ENCODE assay signal across 29 cellular contexts in genomic region chr4:145125396-145125795, GRCh38. TPM values are rescaled to one million over a fixed set of nuclear protein-coding genes. Genes with fewer than 3 reads are reported as not detected.
DNase-seq lines count a peak whose midpoint lies in the region; ATAC-seq and TF ChIP-seq lines count a peak whose summit lies in the region.
"Had no signal": no experiment of that assay in that cellular context is flagged by ENCODE, and none has a peak within 500 bp of the region (broad histone marks: within the 10 kb centered on the region; RNA-seq: fewer than 3 reads in every experiment).

No MANE protein-coding gene starts in this region.

- no peaks in the 10 kb centered on the region for H3K27me3 Mint-ChIP-seq in activated CD4-positive, alpha-beta T cell treated with anti-CD3 and anti-CD28 coated beads, Interleukin-2, amount 10 ng/mL, durations not matched to agents 7 days and 5 days
- H3K27me3 Mint-ChIP-seq in CD8-positive, alpha-beta T cell (ENCODE audit: low read depth) = no peaks in the 10 kb centered on the region
- H3K27me3 Mint-ChIP-seq in activated T-helper 1 cell treated with anti-CD3 and anti-CD28 coated beads, Interleukin-12 subunit alpha, Interleukin-12 subunit beta, Interleukin-2, Interleukin-4 antibody, amounts not matched to agents 30 ng/mL and 10 ng/mL and 1 ng/mL, durations not matched to agents 14 hours and 24 hours and 36 hours (ENCODE audit: insufficient read depth) = no peaks in the 10 kb centered on the region
- H3K27me3 Mint-ChIP-seq in immature natural killer cell (ENCODE audit: low read depth in 3 of 3) = peaks cover 0 to 3% (median 0%) of the 10 kb centered on the region in 3 donors
- H3K27me3 Mint-ChIP-seq: dendritic cell treated with granulocyte-macrophage colony-stimulating factor and Interleukin-4, amounts not matched to agents 40 ng/mL and 50 ng/mL, for 4 days had no signal

- H3K4me3 Mint-ChIP-seq in activated CD4-positive, alpha-beta T cell treated with anti-CD3 and anti-CD28 coated beads, Interleukin-2, amount 10 ng/mL, durations not matched to agents 7 days and 5 days = no peak overlapping the region
- no peak overlapping the region for H3K4me3 Mint-ChIP-seq in CD8-positive, alpha-beta T cell
- peak overlapping the region; percentile 49 for H3K4me3 Mint-ChIP-seq in activated T-helper 1 cell treated with anti-CD3 and anti-CD28 coated beads, Interleukin-12 subunit alpha, Interleukin-12 subunit beta, Interleukin-2, Interleukin-4 antibody, amounts not matched to agents 30 ng/mL and 10 ng/mL and 1 ng/mL, durations not matched to agents 14 hours and 24 hours and 36 hours
- H3K4me3 Mint-ChIP-seq in immature natural killer cell = peak overlapping the region in 2 of 5 donors; percentile 67 to 78
- H3K4me3 Mint-ChIP-seq: dendritic cell treated with granulocyte-macrophage colony-stimulating factor and Interleukin-4, amounts not matched to agents 40 ng/mL and 50 ng/mL, for 4 days had no signal

- no peaks in the 10 kb centered on the region for H3K27me3 ChIP-seq in CD8-positive, alpha-beta T cell (ENCODE audit: insufficient read depth, low read length)
- H3K27me3 ChIP-seq: adrenal gland, esophagus muscularis mucosa, stomach, thyroid gland, uterus had no signal

- peak overlapping the region; percentile 95 for H3K27ac Mint-ChIP-seq in activated CD4-positive, alpha-beta T cell treated with anti-CD3 and anti-CD28 coated beads, Interleukin-2, amount 10 ng/mL, durations not matched to agents 7 days and 5 days
- no peak overlapping the region for H3K27ac Mint-ChIP-seq in CD8-positive, alpha-beta T cell
- H3K27ac Mint-ChIP-seq in activated T-helper 1 cell treated with anti-CD3 and anti-CD28 coated beads, Interleukin-12 subunit alpha, Interleukin-12 subunit beta, Interleukin-2, Interleukin-4 antibody, amounts not matched to agents 30 ng/mL and 10 ng/mL and 1 ng/mL, durations not matched to agents 14 hours and 24 hours and 36 hours = peak overlapping the region; percentile 91
- H3K27ac Mint-ChIP-seq in immature natural killer cell = peak overlapping the region; percentile 60 to 96 (median 94)
- H3K27ac Mint-ChIP-seq: dendritic cell treated with granulocyte-macrophage colony-stimulating factor and Interleukin-4, amounts not matched to agents 40 ng/mL and 50 ng/mL, for 4 days had no signal

- H3K36me3 Mint-ChIP-seq in activated CD4-positive, alpha-beta T cell treated with anti-CD3 and anti-CD28 coated beads, Interleukin-2, amount 10 ng/mL, durations not matched to agents 7 days and 5 days (ENCODE audit: low read depth) = peaks cover 69% of the 10 kb centered on the region
- H3K36me3 Mint-ChIP-seq in CD8-positive, alpha-beta T cell = peaks cover 76% of the 10 kb centered on the region
- H3K36me3 Mint-ChIP-seq in activated T-helper 1 cell treated with anti-CD3 and anti-CD28 coated beads, Interleukin-12 subunit alpha, Interleukin-12 subunit beta, Interleukin-2, Interleukin-4 antibody, amounts not matched to agents 30 ng/mL and 10 ng/mL and 1 ng/mL, durations not matched to agents 14 hours and 24 hours and 36 hours (ENCODE audit: low read depth) = peaks cover 56% of the 10 kb centered on the region
- H3K36me3 Mint-ChIP-seq in immature natural killer cell = peaks cover 3 to 26% (median 18%) of the 10 kb centered on the region in 3 donors

- no peaks in the 10 kb centered on the region for H3K9me3 ChIP-seq in CD8-positive, alpha-beta T cell (ENCODE audit: low read length)
- H3K9me3 ChIP-seq: A549, adrenal gland, esophagus muscularis mucosa, left ventricle myocardium inferior, stomach, thyroid gland, uterus had no signal

- H3K4me1 Mint-ChIP-seq in activated CD4-positive, alpha-beta T cell treated with anti-CD3 and anti-CD28 coated beads, Interleukin-2, amount 10 ng/mL, durations not matched to agents 7 days and 5 days = peaks cover 47% of the 10 kb centered on the region
- H3K4me1 Mint-ChIP-seq in CD8-positive, alpha-beta T cell (ENCODE audit: low read depth) = peaks cover 6% of the 10 kb centered on the region
- peaks cover 45% of the 10 kb centered on the region for H3K4me1 Mint-ChIP-seq in activated T-helper 1 cell treated with anti-CD3 and anti-CD28 coated beads, Interleukin-12 subunit alpha, Interleukin-12 subunit beta, Interleukin-2, Interleukin-4 antibody, amounts not matched to agents 30 ng/mL and 10 ng/mL and 1 ng/mL, durations not matched to agents 14 hours and 24 hours and 36 hours (ENCODE audit: low read depth)
- H3K4me1 Mint-ChIP-seq in immature natural killer cell = peaks cover 15 to 22% of the 10 kb centered on the region in 2 donors

- POLR2A ChIA-PET in activated CD4-positive, alpha-beta T cell treated with anti-CD3 and anti-CD28 coated beads, Interleukin-2, amount 10 ng/mL, durations not matched to agents 7 days and 5 days (lab: Charles Lee) = interaction anchor here (0.7 kb wide), 1 partner anchor 53 kb away, joined by 3 read pairs; no protein-coding TSS in a partner anchor
- POLR2A ChIA-PET in CD8-positive, alpha-beta T cell (lab: Charles Lee) = interaction anchor here (1.1 to 1.3 kb wide), 3 partner anchors 27 to 53 kb away, joined by 3 to 5 read pairs (median 4); partner anchors contain the start of genes ABCE1 and ANAPC10

- no peak for DNase-seq in activated CD4-positive, alpha-beta T cell treated with anti-CD3 and anti-CD28 coated beads, Interleukin-2, amount 10 ng/mL, durations not matched to agents 7 days and 5 days
- no peak for DNase-seq in activated CD4-positive, alpha-beta T cell treated with anti-CD3 and anti-CD28 coated beads, Interleukin-2, amount 50 U/mL, for 48 hours
- DNase-seq in CD8-positive, alpha-beta T cell = no peak
- DNase-seq in activated T-helper 1 cell treated with anti-CD3 and anti-CD28 coated beads, Interleukin-12 subunit alpha, Interleukin-12 subunit beta, Interleukin-2, Interleukin-4 antibody, amounts not matched to agents 30 ng/mL and 10 ng/mL and 1 ng/mL, durations not matched to agents 14 hours and 24 hours and 36 hours (ENCODE audit: low spot score) = no peak
- no peak for DNase-seq in immature natural killer cell
- no peak for DNase-seq in stimulated activated CD4-positive, alpha-beta T cell treated with anti-CD3 and anti-CD28 coated beads, Interleukin-4, amount 100 ng/mL, for 4 hours
- DNase-seq in 8988T = no peak
- DNase-seq: adrenal gland; AML-193; central memory CD4-positive, alpha-beta T cell; DMS153; foreskin fibroblast; islet precursor cell; left ventricle myocardium inferior; mesendoderm; NCI-H1092; NCI-H1694 treated with DMSO at 0.1 percent for 48 hours; NCI-H2171 treated with DMSO at 0.1 percent for 48 hours; NCI-H510A; OCI-M1; stomach; thyroid gland; uterus had no signal

- peak overlapping the region; percentile 14 for H3K27ac ChIP-seq in CD8-positive, alpha-beta T cell (ENCODE audit: low read depth, low read length)
- H3K27ac ChIP-seq: A549, adrenal gland, esophagus muscularis mucosa, left ventricle myocardium inferior, parathyroid adenoma, stomach, thyroid gland, uterus had no signal

- no peak for TF ChIP-seq CTCF in CD8-positive, alpha-beta T cell (IDR thresholded peaks at IDR 0.05)

- peaks cover 2% of the 10 kb centered on the region for H3K9me3 Mint-ChIP-seq in activated CD4-positive, alpha-beta T cell treated with anti-CD3 and anti-CD28 coated beads, Interleukin-2, amount 10 ng/mL, durations not matched to agents 7 days and 5 days
- H3K9me3 Mint-ChIP-seq in CD8-positive, alpha-beta T cell = no peaks in the 10 kb centered on the region
- no peaks in the 10 kb centered on the region for H3K9me3 Mint-ChIP-seq in activated T-helper 1 cell treated with anti-CD3 and anti-CD28 coated beads, Interleukin-12 subunit alpha, Interleukin-12 subunit beta, Interleukin-2, Interleukin-4 antibody, amounts not matched to agents 30 ng/mL and 10 ng/mL and 1 ng/mL, durations not matched to agents 14 hours and 24 hours and 36 hours
- H3K9me3 Mint-ChIP-seq in immature natural killer cell = no peaks in the 10 kb centered on the region
- H3K9me3 Mint-ChIP-seq: dendritic cell treated with granulocyte-macrophage colony-stimulating factor and Interleukin-4, amounts not matched to agents 40 ng/mL and 50 ng/mL, for 4 days had no signal

- no peaks in the 10 kb centered on the region for H3K4me1 ChIP-seq in CD8-positive, alpha-beta T cell (ENCODE audit: insufficient read depth, low read length)
- H3K4me1 ChIP-seq: A549, adrenal gland, esophagus muscularis mucosa, left ventricle myocardium inferior, parathyroid adenoma, thyroid gland, uterus had no signal

- ATAC-seq in CD8-positive, alpha-beta T cell = no peak
- ATAC-seq in HG02884 (IDR thresholded peaks at IDR 0.05; ENCODE audit: unreplicated experiment) = no peak
- ATAC-seq: A549 had no signal

- H3K4me3 ChIP-seq in CD8-positive, alpha-beta T cell (ENCODE audit: low read depth, low read length) = no peak overlapping the region
- H3K4me3 ChIP-seq: A549, adrenal gland, esophagus muscularis mucosa, left ventricle myocardium inferior, skin epidermis, stomach, thyroid gland, uterus had no signal

- CTCF ChIA-PET in activated CD4-positive, alpha-beta T cell treated with anti-CD3 and anti-CD28 coated beads, Interleukin-2, amount 10 ng/mL, durations not matched to agents 7 days and 5 days (lab: Charles Lee) = interaction anchor here (0.8 to 1.3 kb wide), 3 partner anchors 51 to 73 kb away, joined by 3 read pairs; no protein-coding TSS in a partner anchor
- CTCF ChIA-PET in CD8-positive, alpha-beta T cell (lab: Charles Lee) = no interaction called here

- intact Hi-C loops in CD8-positive, alpha-beta T cell (cut with DNase I, micrococcal nuclease) = loop anchor here in 1 of 2 experiments (2.0 kb wide), 1 partner anchor 17 kb away; no protein-coding TSS in a partner anchor
- intact Hi-C loops in activated T-helper 1 cell treated with anti-CD3 and anti-CD28 coated beads, Interleukin-12 subunit alpha, Interleukin-12 subunit beta, Interleukin-2, Interleukin-4 antibody, amounts not matched to agents 30 ng/mL and 10 ng/mL and 1 ng/mL, durations not matched to agents 14 hours and 24 hours and 36 hours (cut with micrococcal nuclease) = loop anchor here (2.0 kb wide), 1 partner anchor 17 kb away; no protein-coding TSS in a partner anchor

- H3K36me3 ChIP-seq in CD8-positive, alpha-beta T cell (ENCODE audit: insufficient read depth, low read length) = peaks cover 28% of the 10 kb centered on the region
- H3K36me3 ChIP-seq: uterus had no signal

RNA-seq across cellular contexts. Expression of gene ABCE1, which starts 27.3 kb away (rescaled TPM):
- total RNA-seq in activated CD4-positive, alpha-beta T cell treated with anti-CD3 and anti-CD28 coated beads, Interleukin-2, amount 10 ng/mL, durations not matched to agents 7 days and 5 days = 10 to 100 TPM; 62.1 to 72.3 TPM
- total RNA-seq in CD8-positive, alpha-beta T cell = 10 to 100 TPM; 68.8 to 70.9 TPM
- total RNA-seq in activated T-helper 1 cell treated with anti-CD3 and anti-CD28 coated beads, Interleukin-12 subunit alpha, Interleukin-12 subunit beta, Interleukin-2, Interleukin-4 antibody, amounts not matched to agents 30 ng/mL and 10 ng/mL and 1 ng/mL, durations not matched to agents 14 hours and 24 hours and 36 hours = 155 and 176 TPM in 2 replicates
- 10 to 100 TPM; 29.2 to 47.6 (median 34.0) TPM for polyA plus RNA-seq in immature natural killer cell

RNA-seq across cellular contexts. Expression of gene ANAPC10, which starts 27.4 kb away (rescaled TPM):
- total RNA-seq in activated CD4-positive, alpha-beta T cell treated with anti-CD3 and anti-CD28 coated beads, Interleukin-2, amount 10 ng/mL, durations not matched to agents 7 days and 5 days = 10 to 100 TPM; 23.5 to 25.4 TPM
- 10 to 100 TPM; 24.5 to 26.7 TPM for total RNA-seq in CD8-positive, alpha-beta T cell
- 25.4 and 32.1 TPM in 2 replicates for total RNA-seq in activated T-helper 1 cell treated with anti-CD3 and anti-CD28 coated beads, Interleukin-12 subunit alpha, Interleukin-12 subunit beta, Interleukin-2, Interleukin-4 antibody, amounts not matched to agents 30 ng/mL and 10 ng/mL and 1 ng/mL, durations not matched to agents 14 hours and 24 hours and 36 hours
- 10 to 100 TPM; 32.6 to 39.7 (median 33.0) TPM for polyA plus RNA-seq in immature natural killer cell

RNA-seq across cellular contexts. Expression of gene OTUD4, which starts 55.0 kb away (rescaled TPM):
- 10 to 100 TPM; 47.3 to 56.9 TPM for total RNA-seq in activated CD4-positive, alpha-beta T cell treated with anti-CD3 and anti-CD28 coated beads, Interleukin-2, amount 10 ng/mL, durations not matched to agents 7 days and 5 days
- 10 to 100 TPM; 67.5 to 70.6 TPM for total RNA-seq in CD8-positive, alpha-beta T cell
- 76.9 and 80.9 TPM in 2 replicates for total RNA-seq in activated T-helper 1 cell treated with anti-CD3 and anti-CD28 coated beads, Interleukin-12 subunit alpha, Interleukin-12 subunit beta, Interleukin-2, Interleukin-4 antibody, amounts not matched to agents 30 ng/mL and 10 ng/mL and 1 ng/mL, durations not matched to agents 14 hours and 24 hours and 36 hours
- 10 to 100 TPM in 1 of 3 donors, 1 to 10 TPM in 2; 3.0 to 13.0 (median 8.2) TPM for polyA plus RNA-seq in immature natural killer cell
